26 cellular contexts compared by ENCODE assay signal in genomic region chr1:50747394-50747793, GRCh38.
"Had no signal": no experiment of that assay in that cellular context is flagged by ENCODE, and none has a peak within 500 bp of the region (broad histone marks: within the 10 kb centered on the region; RNA-seq: fewer than 3 reads in every experiment).

No MANE protein-coding gene starts in this region.

- H3K4me1 Mint-ChIP-seq: immature natural killer cell; nephron; neural progenitor cell; stimulated activated naive B cell treated with anti-CD40 and anti-IgM and Interleukin-4, amounts not matched to agents 10 μg/mL and 1 μg/mL and 100 μg/mL, for 72 hours had no signal

- H3K27ac ChIP-seq: coronary artery, esophagus muscularis mucosa, neural progenitor cell, prostate gland, skin epidermis, thoracic aorta, tibial nerve, upper lobe of left lung had no signal

- H3K4me2 ChIP-seq: neural progenitor cell had no signal

- H3K9me3 Mint-ChIP-seq: immature natural killer cell; nephron; neural progenitor cell; stimulated activated naive B cell treated with anti-CD40 and anti-IgM and Interleukin-4, amounts not matched to agents 10 μg/mL and 1 μg/mL and 100 μg/mL, for 72 hours; stimulated activated naive CD8-positive, alpha-beta T cell treated with anti-CD3 and anti-CD28 coated beads, Interleukin-15, Interleukin-2, amounts not matched to agents 100 ng/mL and 50 ng/mL, for 24 hours had no signal

- H3K36me3 ChIP-seq: neural progenitor cell, prostate gland, thoracic aorta had no signal

- ATAC-seq: naive thymus-derived CD4-positive, alpha-beta T cell; right cardiac atrium; stimulated activated naive B cell treated with anti-CD40 and anti-IgM and Interleukin-4, amounts not matched to agents 10 μg/mL and 1 μg/mL and 100 μg/mL, for 72 hours had no signal

- H3K4me3 Mint-ChIP-seq: immature natural killer cell; mesothelial cell of epicardium; naive thymus-derived CD4-positive, alpha-beta T cell; nephron; neural progenitor cell; stimulated activated naive B cell treated with anti-CD40 and anti-IgM and Interleukin-4, amounts not matched to agents 10 μg/mL and 1 μg/mL and 100 μg/mL, for 72 hours; stimulated activated naive CD8-positive, alpha-beta T cell treated with anti-CD3 and anti-CD28 coated beads, Interleukin-15, Interleukin-2, amounts not matched to agents 100 ng/mL and 50 ng/mL, for 24 hours had no signal

- H3K27me3 ChIP-seq: esophagus muscularis mucosa, neural progenitor cell, tibial nerve, upper lobe of left lung had no signal

- FAIRE-seq: endothelial cell of umbilical vein, frontal cortex, urothelium cell line had no signal

- H3K9ac ChIP-seq: neural progenitor cell had no signal

- H3K27ac Mint-ChIP-seq: immature natural killer cell; mesothelial cell of epicardium; naive thymus-derived CD4-positive, alpha-beta T cell; nephron; stimulated activated naive B cell treated with anti-CD40 and anti-IgM and Interleukin-4, amounts not matched to agents 10 μg/mL and 1 μg/mL and 100 μg/mL, for 72 hours; stimulated activated naive CD8-positive, alpha-beta T cell treated with anti-CD3 and anti-CD28 coated beads, Interleukin-15, Interleukin-2, amounts not matched to agents 100 ng/mL and 50 ng/mL, for 24 hours had no signal

- H3K9me3 ChIP-seq: esophagus muscularis mucosa, prostate gland, thoracic aorta, tibial nerve, upper lobe of left lung had no signal

- H3K4me3 ChIP-seq: coronary artery, esophagus muscularis mucosa, neural progenitor cell, prostate gland, skin epidermis, thoracic aorta, tibial nerve, upper lobe of left lung had no signal

- H3K4me1 ChIP-seq: esophagus muscularis mucosa, neural progenitor cell, prostate gland, upper lobe of left lung had no signal

- H2AFZ ChIP-seq: neural progenitor cell had no signal

- H3K27me3 Mint-ChIP-seq: naive thymus-derived CD4-positive, alpha-beta T cell; stimulated activated naive B cell treated with anti-CD40 and anti-IgM and Interleukin-4, amounts not matched to agents 10 μg/mL and 1 μg/mL and 100 μg/mL, for 72 hours; stimulated activated naive CD8-positive, alpha-beta T cell treated with anti-CD3 and anti-CD28 coated beads, Interleukin-15, Interleukin-2, amounts not matched to agents 100 ng/mL and 50 ng/mL, for 24 hours had no signal

- DNase-seq: dermis blood vessel endothelial cell; effector memory CD4-positive, alpha-beta T cell; hypothalamus; immature natural killer cell; islet precursor cell; kidney glomerular epithelial cell; mesenchymal stem cell; naive thymus-derived CD4-positive, alpha-beta T cell; right cardiac atrium; stimulated activated CD4-positive, alpha-beta T cell treated with anti-CD3 and anti-CD28 coated beads, Interleukin-15, amount 100 ng/mL, for 24 hours; stimulated activated CD4-positive, alpha-beta T cell treated with anti-CD3 and anti-CD28 coated beads, Interleukin-2, amount 100 ng/mL, for 48 hours; stimulated activated naive B cell treated with anti-CD40 and anti-IgM and Interleukin-4, amounts not matched to agents 10 μg/mL and 1 μg/mL and 100 μg/mL, for 72 hours; upper lobe of left lung had no signal
